In genomic region chr6:101878554-101879276, GRCh38 we compare ENCODE assay signal across 22 cellular contexts.
DNase-seq lines count a peak whose midpoint lies in the region; ATAC-seq and TF ChIP-seq lines count a peak whose summit lies in the region.
"Had no signal": no experiment of that assay in that cellular context is flagged by ENCODE, and none has a peak within 500 bp of the region (broad histone marks: within the 10 kb centered on the region; RNA-seq: fewer than 3 reads in every experiment).

No MANE protein-coding gene starts in this region.

- H4K5ac ChIP-seq in IMR-90 (ENCODE audit: low read depth, low read length) = no peak overlapping the region

- H2AFZ ChIP-seq in mammary epithelial cell (ENCODE audit: low read depth, low read length) = peak overlapping the region; percentile 16
- H2AFZ ChIP-seq in IMR-90 (replicated peaks; ENCODE audit: low read length, poor library complexity) = no peak overlapping the region

- CTCF ChIA-PET in mammary epithelial cell (lab: Charles Lee; ENCODE audit: low non-redundant PET) = no interaction called here
- CTCF ChIA-PET in MCF 10A (lab: Yijun Ruan, JAX) = no interaction called here
- CTCF ChIA-PET in IMR-90 (lab: Yijun Ruan, JAX) = no interaction called here
- CTCF ChIA-PET in T-cell (lab: Charles Lee) = no interaction called here

- H3K4me3 ChIP-seq in mammary epithelial cell (replicated peaks in 1 of 3; ENCODE audit: insufficient read depth in 1 of 3, low read depth in 2 of 3, low read length in 3 of 3) = no peak overlapping the region
- no peak overlapping the region; the same call in 1 of the 2 replicates for H3K4me3 ChIP-seq in IMR-90 (ENCODE audit: insufficient read depth, low read depth, low read length)
- no peak overlapping the region for H3K4me3 ChIP-seq in testis
- H3K4me3 ChIP-seq: BLaER1, prostate gland had no signal

- H3K27ac ChIP-seq in mammary epithelial cell (ENCODE audit: insufficient read depth, low read depth, low read length) = no peak overlapping the region
- no peak overlapping the region for H3K27ac ChIP-seq in IMR-90 (ENCODE audit: insufficient read depth, low read length)
- peak overlapping the region; percentile 10 to 42 for H3K27ac ChIP-seq in testis
- H3K27ac ChIP-seq: BLaER1, prostate gland had no signal

- BruUV-seq in mammary epithelial cell (replicated peaks; lab: Mats Ljungman, UMichigan) = no TSS peak
- no TSS peak for BruUV-seq in MCF 10A (replicated peaks; lab: Mats Ljungman, UMichigan)
- no TSS peak for BruUV-seq in IMR-90 (replicated peaks; lab: Mats Ljungman, UMichigan)

- H2BK20ac ChIP-seq in IMR-90 (ENCODE audit: low read depth, low read length) = no peak overlapping the region

- no peak overlapping the region for H2BK120ac ChIP-seq in IMR-90 (ENCODE audit: low read depth, low read length)

- H3K4me3 Mint-ChIP-seq in MCF 10A (ENCODE audit: unreplicated experiment) (no peak overlapping the region), T-cell (no peak overlapping the region)
- H3K4me3 Mint-ChIP-seq: central memory CD8-positive, alpha-beta T cell had no signal

- in situ Hi-C loops in mammary epithelial cell (cut with MboI; ENCODE audit: low sequenced_read_pairs in 2 of 2) (no loop called here), IMR-90 (cut with MboI; ENCODE audit: low sequenced_read_pairs) (no loop called here)

- no peak overlapping the region for H3K56ac ChIP-seq in IMR-90 (ENCODE audit: extremely low read depth, insufficient read depth, low read length)

- H3K9ac ChIP-seq in mammary epithelial cell (ENCODE audit: insufficient read depth, low read length) = no peak overlapping the region
- peak overlapping the region; percentile 36; the same call in 1 of the 2 replicates for H3K9ac ChIP-seq in IMR-90 (ENCODE audit: low read depth, low read length)
- H3K9ac ChIP-seq: BLaER1 had no signal

- no peaks in the 10 kb centered on the region for H4K20me1 ChIP-seq in mammary epithelial cell (ENCODE audit: insufficient read depth, low read length)
- H4K20me1 ChIP-seq in IMR-90 (ENCODE audit: insufficient read depth, low read length) = no peaks in the 10 kb centered on the region
- H4K20me1 ChIP-seq: BLaER1 had no signal

- H4K8ac ChIP-seq in IMR-90 (ENCODE audit: low read depth in 2 of 2, low read length in 2 of 2) = no peak overlapping the region

- 85% methylated on average over 7 of the region's 7 CpGs for WGBS in mammary epithelial cell (ENCODE audit: low coverage, missing lambda C conversion rate)
- WGBS in IMR-90 (ENCODE audit: extremely low coverage in 2 of 2, insufficient read length in 1 of 2), 2 experiments = no CpG with 5 or more reads among the region's 7 CpGs
- WGBS in testis, 2 donors = 26 to 35% methylated on average over 7 of the region's 7 CpGs

- no peak for DNase-seq in mammary epithelial cell
- DNase-seq in MCF 10A (ENCODE audit: unreplicated experiment) = no peak
- peak; percentile 19 for DNase-seq in IMR-90
- DNase-seq in amniotic epithelial cell (ENCODE audit: low read depth) = peak; percentile 58
- DNase-seq in testis = peak; percentile 58
- DNase-seq in T-cell = no peak
- DNase-seq: 8988T; activated CD4-positive, alpha-beta T cell treated with anti-CD3 and anti-CD28 coated beads, Interleukin-2, amount 50 U/mL, for 48 hours; activated naive CD4-positive, alpha-beta T cell treated with Interleukin-2 at 50 U/mL for 16 hours; anterior cingulate cortex; GF-D8; H7; KG1; NCI-H1105; NCI-H524; SIG-M5; stimulated activated CD4-positive, alpha-beta T cell treated with anti-CD3 and anti-CD28 coated beads, Interleukin-4, amount 100 ng/mL, for 24 hours had no signal

- TF ChIP-seq POLR2A in IMR-90 (IDR thresholded peaks at IDR 0.05; ENCODE audit: low read depth, low read length) (no peak), testis (IDR thresholded peaks at IDR 0.05) (no peak)

- no peak overlapping the region for H3K4ac ChIP-seq in IMR-90 (ENCODE audit: low read depth, low read length)

- H3K27ac Mint-ChIP-seq in MCF 10A (ENCODE audit: low read depth, unreplicated experiment) (no peak overlapping the region), T-cell (no peak overlapping the region)

- H3K36me3 ChIP-seq in mammary epithelial cell (ENCODE audit: insufficient read depth, low read length) (no peaks in the 10 kb centered on the region), IMR-90 (ENCODE audit: control insufficient read depth, insufficient read depth, low read length) (no peaks in the 10 kb centered on the region), testis (ENCODE audit: low read depth, missing control alignments) (no peaks in the 10 kb centered on the region)
- H3K36me3 ChIP-seq: BLaER1, prostate gland had no signal

- POLR2A ChIA-PET in MCF 10A (lab: Yijun Ruan, JAX) (interaction anchor here (0.6 kb wide), 1 partner anchor 555 kb away, joined by 3 read pairs; no protein-coding TSS in a partner anchor), IMR-90 (lab: Charles Lee; ENCODE audit: unreplicated experiment) (no interaction called here), T-cell (lab: Charles Lee) (no interaction called here)

- ATAC-seq in IMR-90 (ENCODE audit: low read depth) (peak; percentile 81), T-cell (replicated peaks in 1 of 4) (no peak), HG03520 (IDR thresholded peaks at IDR 0.05; ENCODE audit: unreplicated experiment) (no peak), GM19467 (IDR thresholded peaks at IDR 0.05; ENCODE audit: unreplicated experiment) (no peak)

- no peaks in the 10 kb centered on the region for H3K79me2 ChIP-seq in mammary epithelial cell (ENCODE audit: insufficient read depth, low read length)

- TF ChIP-seq CTCF in mammary epithelial cell (conservative IDR thresholded peaks at IDR 0.05 in 1 of 2, IDR thresholded peaks at IDR 0.05 in 1 of 2; ENCODE audit: extremely low read depth in 1 of 2, insufficient read depth in 1 of 2, low read depth in 1 of 2, low read length in 2 of 2) (no peak), MCF 10A (IDR thresholded peaks at IDR 0.05; ENCODE audit: unreplicated experiment) (no peak), IMR-90 (conservative IDR thresholded peaks at IDR 0.05; ENCODE audit: low read depth, low read length) (no peak), testis (IDR thresholded peaks at IDR 0.05) (no peak)

- H2AK9ac ChIP-seq in IMR-90 (replicated peaks; ENCODE audit: low read depth, low read length, poor library complexity) = no peak overlapping the region

- no peaks in the 10 kb centered on the region for H3K9me1 ChIP-seq in IMR-90 (ENCODE audit: insufficient read depth, low read length)

- no peak overlapping the region for H3K14ac ChIP-seq in IMR-90 (replicated peaks; ENCODE audit: low read depth, low read length)

- no peak overlapping the region for H2BK5ac ChIP-seq in IMR-90 (ENCODE audit: low read depth, low read length, poor library complexity, severe bottlenecking)

- H3K36me3 Mint-ChIP-seq in MCF 10A (ENCODE audit: insufficient read depth, unreplicated experiment) (no peaks in the 10 kb centered on the region), T-cell (no peaks in the 10 kb centered on the region)

- intact Hi-C loops in mammary epithelial cell (cut with micrococcal nuclease) (no loop called here), MCF 10A (cut with micrococcal nuclease) (no loop called here), IMR-90 (cut with micrococcal nuclease) (no loop called here), testis (cut with DNase I; ENCODE audit: low total_unique reads) (no loop called here)

- dilution Hi-C loops in mammary epithelial cell (cut with HindIII; ENCODE audit: low sequenced_read_pairs) (no loop called here), IMR-90 (cut with HindIII; ENCODE audit: low sequenced_read_pairs, unreplicated experiment) (no loop called here)

- H3K4me1 ChIP-seq in mammary epithelial cell (ENCODE audit: insufficient read depth, low read length) (no peaks in the 10 kb centered on the region), IMR-90 (ENCODE audit: control insufficient read depth, insufficient read depth, low read length) (no peaks in the 10 kb centered on the region; the same call in 1 of the 2 replicates), testis (no peaks in the 10 kb centered on the region)
- H3K4me1 ChIP-seq: BLaER1, prostate gland had no signal

- H3K4me2 ChIP-seq in mammary epithelial cell (ENCODE audit: insufficient read depth, low read depth, low read length) (no peak overlapping the region), IMR-90 (ENCODE audit: low read depth, low read length) (peak overlapping the region; percentile 64)
- H3K4me2 ChIP-seq: BLaER1 had no signal

- H3K4me1 Mint-ChIP-seq in MCF 10A (ENCODE audit: insufficient read depth, unreplicated experiment) (peaks cover 2% of the 10 kb centered on the region), T-cell (no peaks in the 10 kb centered on the region)
- H3K4me1 Mint-ChIP-seq: central memory CD8-positive, alpha-beta T cell had no signal

- H3K23ac ChIP-seq in IMR-90 (ENCODE audit: low read depth, low read length) = no peak overlapping the region

- no peaks in the 10 kb centered on the region for H3K79me1 ChIP-seq in IMR-90 (ENCODE audit: low read depth in 1 of 2, low read length in 2 of 2)

- H2BK15ac ChIP-seq in IMR-90 (ENCODE audit: low read depth, low read length) = no peak overlapping the region

- H3K9me3 Mint-ChIP-seq in MCF 10A (ENCODE audit: unreplicated experiment) = no peaks in the 10 kb centered on the region
- H3K9me3 Mint-ChIP-seq in T-cell = peaks cover 3 to 11% (median 3%) of the 10 kb centered on the region in 3 donors
- H3K9me3 Mint-ChIP-seq: central memory CD8-positive, alpha-beta T cell had no signal

- no peak overlapping the region for H4K91ac ChIP-seq in IMR-90 (ENCODE audit: insufficient read depth, low read depth, low read length)

- no peak for TF ChIP-seq RAD21 in IMR-90 (IDR thresholded peaks at IDR 0.05; ENCODE audit: low read length)

- H3K9me3 ChIP-seq in mammary epithelial cell (replicated peaks; ENCODE audit: insufficient read depth, low read length) = no peaks in the 10 kb centered on the region
- no peaks in the 10 kb centered on the region for H3K9me3 ChIP-seq in IMR-90 (ENCODE audit: control insufficient read depth, insufficient read depth, low read length)
- no peaks in the 10 kb centered on the region for H3K9me3 ChIP-seq in testis
- H3K9me3 ChIP-seq: BLaER1, prostate gland had no signal

- no peak overlapping the region for H2AK5ac ChIP-seq in IMR-90 (ENCODE audit: low read depth, low read length)

- peak overlapping the region; percentile 9; the same call in 1 of the 2 replicates for H3K18ac ChIP-seq in IMR-90 (ENCODE audit: low read depth, low read length)

- H3K27me3 Mint-ChIP-seq in MCF 10A (ENCODE audit: insufficient read depth, unreplicated experiment) (no peaks in the 10 kb centered on the region), T-cell (no peaks in the 10 kb centered on the region)
- H3K27me3 Mint-ChIP-seq: central memory CD8-positive, alpha-beta T cell had no signal

- H3K27me3 ChIP-seq in mammary epithelial cell (ENCODE audit: insufficient read depth, low read length) = no peaks in the 10 kb centered on the region
- H3K27me3 ChIP-seq in IMR-90 (ENCODE audit: control insufficient read depth, insufficient read depth, low read length) = no peaks in the 10 kb centered on the region
- no peaks in the 10 kb centered on the region for H3K27me3 ChIP-seq in testis
- H3K27me3 ChIP-seq: BLaER1 had no signal

TF ChIP-seq in IMR-90, 13 proteins besides CTCF, POLR2A, EP300 and RAD21:
- no peak for TF ChIP-seq MAZ (IDR thresholded peaks at IDR 0.05; ENCODE audit: borderline replicate concordance, low read depth, low read length)
- no peak for TF ChIP-seq FOS (IDR thresholded peaks at IDR 0.05; ENCODE audit: low read depth, low read length)
TF ChIP-seq in IMR-90: peak in this region for 0.

Comparison
In these comparisons a context has a peak if more than half of its experiments do, and no peak if none do; other contexts are left out.
1. DNase-seq: peak in IMR-90 (single experiment), amniotic epithelial cell (single experiment) and testis (single experiment); none in mammary epithelial cell (single experiment), MCF 10A (single experiment) and T-cell (0 of 34).
2. H3K27ac ChIP-seq: peak in testis (2 of 2); none in mammary epithelial cell (single experiment) and IMR-90 (single experiment).